Comparison of ENCODE assay signal across 1 cellular context in genomic region chr5:58582004-58582403, GRCh38.
A peak's percentile ranks its signal among the peaks of the same experiment; 100 is the strongest.
TF ChIP-seq lines count a peak whose summit lies in the region.

No MANE protein-coding gene starts in this region.

TF ChIP-seq in HEK293, 187 proteins besides CTCF, POLR2A, EP300 and RAD21 (continued from another document):
- TF ChIP-seq REST (tag by site-specific recombination; IDR thresholded peaks at IDR 0.05), result no peak
- TF ChIP-seq SP7 (tag by site-specific recombination; IDR thresholded peaks at IDR 0.05), result no peak
- peak; percentile 31 for TF ChIP-seq PATZ1 (tag by site-specific recombination; IDR thresholded peaks at IDR 0.05)
- TF ChIP-seq ZNF837 (tag by site-specific recombination; IDR thresholded peaks at IDR 0.05), result no peak
- no peak for TF ChIP-seq ZNF791 (tag by site-specific recombination; IDR thresholded peaks at IDR 0.05)
- TF ChIP-seq ZNF280D (tag by site-specific recombination; IDR thresholded peaks at IDR 0.05), result no peak
- no peak for TF ChIP-seq ZNF596 (tag by site-specific recombination; IDR thresholded peaks at IDR 0.05)
- no peak for TF ChIP-seq ZNF266 (tag by site-specific recombination; IDR thresholded peaks at IDR 0.05; ENCODE audit: low read depth)
- no peak for TF ChIP-seq ZNF48 (tag by site-specific recombination; IDR thresholded peaks at IDR 0.05)
- TF ChIP-seq ZXDB (tag by site-specific recombination; IDR thresholded peaks at IDR 0.05), result no peak
- TF ChIP-seq SP3 (tag by site-specific recombination; IDR thresholded peaks at IDR 0.05), result 0 out of 2 replicates have a peak, but pooled peaks have one; percentile 34
- no peak for TF ChIP-seq ZNF248 (tag by site-specific recombination; IDR thresholded peaks at IDR 0.05)
- no peak for TF ChIP-seq ZNF658 (tag by site-specific recombination; IDR thresholded peaks at IDR 0.05)
- TF ChIP-seq ZNF701 (tag by site-specific recombination; IDR thresholded peaks at IDR 0.05), result no peak
- no peak for TF ChIP-seq ZNF624 (tag by site-specific recombination; IDR thresholded peaks at IDR 0.05)
- no peak for TF ChIP-seq KLF1 (tag by site-specific recombination; IDR thresholded peaks at IDR 0.05)
- no peak for TF ChIP-seq ZNF610 (tag by site-specific recombination; IDR thresholded peaks at IDR 0.05; ENCODE audit: borderline replicate concordance)
- TF ChIP-seq ATF2 (tag by site-specific recombination; IDR thresholded peaks at IDR 0.05; ENCODE audit: low read depth), result no peak
- TF ChIP-seq PRDM4 (tag by site-specific recombination; IDR thresholded peaks at IDR 0.05), result no peak
- TF ChIP-seq GFI1B (tag by site-specific recombination; IDR thresholded peaks at IDR 0.05), result no peak
- TF ChIP-seq ZNF214 (tag by site-specific recombination; IDR thresholded peaks at IDR 0.05; ENCODE audit: borderline replicate concordance), result no peak
- no peak for TF ChIP-seq ZNF768 (tag by site-specific recombination; IDR thresholded peaks at IDR 0.05)
- TF ChIP-seq ZNF521 (tag by site-specific recombination; IDR thresholded peaks at IDR 0.05), result no peak
- 0 out of 2 replicates have a peak, but pooled peaks have one; percentile 29 for TF ChIP-seq ZSCAN30 (tag by site-specific recombination; IDR thresholded peaks at IDR 0.05)
- no peak for TF ChIP-seq ZNF433 (tag by site-specific recombination; IDR thresholded peaks at IDR 0.05; ENCODE audit: low read depth)
- no peak for TF ChIP-seq ZNF16 (tag by site-specific recombination; IDR thresholded peaks at IDR 0.05; ENCODE audit: low read depth)
- TF ChIP-seq ZNF449 (tag by site-specific recombination; IDR thresholded peaks at IDR 0.05), result no peak
